37 cellular contexts compared by ENCODE assay signal in genomic region chr20:56518999-56519398, GRCh38. TPM values are rescaled to one million over a fixed set of nuclear protein-coding genes. Genes with fewer than 3 reads are reported as not detected.
"Had no signal": no experiment of that assay in that cellular context is flagged by ENCODE, and none has a peak within 500 bp of the region (broad histone marks: within the 10 kb centered on the region; RNA-seq: fewer than 3 reads in every experiment).

No MANE protein-coding gene starts in this region.

- H3K4me3 ChIP-seq: adrenal gland, body of pancreas, breast epithelium had no signal

- H3K4me3 Mint-ChIP-seq: activated B cell treated with CpG ODN at 0.5 μM for 24 hours; activated CD4-positive, alpha-beta memory T cell treated with anti-CD3 and anti-CD28 coated beads for 36 hours; activated CD4-positive, alpha-beta T cell treated with anti-CD3 and anti-CD28 coated beads, Interleukin-2, amount 10 ng/mL, durations not matched to agents 24 days and 14 days; activated CD8-positive, alpha-beta T cell treated with anti-CD3 and anti-CD28 coated beads for 36 hours; activated naive CD4-positive, alpha-beta T cell treated with anti-CD3 and anti-CD28 coated beads for 36 hours; activated naive CD8-positive, alpha-beta T cell treated with anti-CD3 and anti-CD28 coated beads for 36 hours; activated T-cell treated with anti-CD3 and anti-CD28 coated beads, Interleukin-2, amount 50 U/mL, for 4 hours; activated T-cell treated with anti-CD3 and anti-CD28 coated beads, Interleukin-2, amount 50 U/mL, for 72 hours; T-helper 1 cell treated with Interleukin-12 subunit alpha and Interleukin-12 subunit beta and Interleukin-4 antibody, amounts not matched to agents 30 μg/mL and 1 μg/mL, for 36 hours; T-helper 2 cell treated with Interferon-gamma antibody and Interleukin-4, amounts not matched to agents 5 μg/mL and 100 μg/mL, for 36 hours had no signal

- H3K27ac Mint-ChIP-seq: activated B cell treated with CpG ODN at 0.5 μM for 24 hours; activated CD4-positive, alpha-beta memory T cell treated with anti-CD3 and anti-CD28 coated beads for 36 hours; activated CD4-positive, alpha-beta T cell treated with anti-CD3 and anti-CD28 coated beads, Interleukin-2, amount 10 ng/mL, durations not matched to agents 24 days and 14 days; activated CD8-positive, alpha-beta T cell treated with anti-CD3 and anti-CD28 coated beads for 36 hours; activated naive CD4-positive, alpha-beta T cell treated with anti-CD3 and anti-CD28 coated beads for 36 hours; activated naive CD4-positive, alpha-beta T cell treated with anti-CD3 and anti-CD28 coated beads, Interleukin-2, amount 50 U/mL, for 72 hours; activated naive CD8-positive, alpha-beta T cell treated with anti-CD3 and anti-CD28 coated beads for 36 hours; activated T-cell treated with anti-CD3 and anti-CD28 coated beads, Interleukin-2, amount 50 U/mL, for 72 hours; activated T-helper 2 cell treated with anti-CD3 and anti-CD28 coated beads, Interferon-gamma antibody, Interleukin-2, Interleukin-4, amounts not matched to agents 10 μg/mL and 5 μg/mL and 100 μg/mL, durations not matched to agents 14 hours and 24 hours and 36 hours; T-helper 1 cell treated with Interleukin-12 subunit alpha and Interleukin-12 subunit beta and Interleukin-4 antibody, amounts not matched to agents 30 μg/mL and 1 μg/mL, for 36 hours; T-helper 2 cell treated with Interferon-gamma antibody and Interleukin-4, amounts not matched to agents 5 μg/mL and 100 μg/mL, for 36 hours had no signal

- H3K27me3 Mint-ChIP-seq: activated B cell treated with CpG ODN at 0.5 μM for 24 hours; activated CD4-positive, alpha-beta memory T cell treated with anti-CD3 and anti-CD28 coated beads for 36 hours; activated CD4-positive, alpha-beta T cell treated with anti-CD3 and anti-CD28 coated beads, Interleukin-2, amount 10 ng/mL, durations not matched to agents 24 days and 14 days; activated CD8-positive, alpha-beta T cell treated with anti-CD3 and anti-CD28 coated beads for 36 hours; activated naive CD8-positive, alpha-beta T cell treated with anti-CD3 and anti-CD28 coated beads for 36 hours had no signal

- ATAC-seq: activated CD8-positive, alpha-beta T cell treated with anti-CD3 and anti-CD28 coated beads for 36 hours; activated naive CD4-positive, alpha-beta T cell treated with anti-CD3 and anti-CD28 coated beads, Interleukin-2, amount 50 U/mL, for 72 hours; activated T-cell treated with anti-CD3 and anti-CD28 coated beads, Interleukin-2, amount 50 U/mL, for 4 hours; activated T-cell treated with anti-CD3 and anti-CD28 coated beads, Interleukin-2, amount 50 U/mL, for 72 hours; body of pancreas had no signal

- H3K4me1 Mint-ChIP-seq: activated B cell treated with CpG ODN at 0.5 μM for 24 hours; activated naive CD8-positive, alpha-beta T cell treated with anti-CD3 and anti-CD28 coated beads for 36 hours had no signal

- DNase-seq: activated B cell treated with CpG ODN at 0.5 μM for 24 hours; activated CD4-positive, alpha-beta memory T cell treated with anti-CD3 and anti-CD28 coated beads for 36 hours; activated CD4-positive, alpha-beta T cell treated with anti-CD3 and anti-CD28 coated beads for 4 hours; activated CD4-positive, alpha-beta T cell treated with anti-CD3 and anti-CD28 coated beads, Interleukin-2, amount 10 ng/mL, durations not matched to agents 24 days and 14 days; activated CD4-positive, alpha-beta T cell treated with anti-CD3 and anti-CD28 coated beads, Interleukin-2, amount 50 U/mL, for 1 hour; activated CD4-positive, alpha-beta T cell treated with anti-CD3 and anti-CD28 coated beads, Interleukin-2, amount 50 U/mL, for 4 hours; activated CD4-positive, CD25-positive, alpha-beta regulatory T cell treated with anti-CD3 and anti-CD28 coated beads, Interleukin-2, amount 50 U/mL, for 72 hours; activated CD8-positive, alpha-beta memory T cell treated with anti-CD3 and anti-CD28 coated beads, Interleukin-2, amount 50 U/mL, for 4 hours; activated CD8-positive, alpha-beta T cell treated with anti-CD3 and anti-CD28 coated beads for 36 hours; activated effector memory CD4-positive, alpha-beta T cell treated with Interleukin-2 at 50 U/mL for 16 hours; activated gamma-delta T cell; activated naive CD4-positive, alpha-beta T cell; activated naive CD4-positive, alpha-beta T cell treated with anti-CD3 and anti-CD28 coated beads for 36 hours; activated naive CD4-positive, alpha-beta T cell treated with anti-CD3 and anti-CD28 coated beads, Interleukin-2, amount 50 U/mL, for 16 hours; activated naive CD8-positive, alpha-beta T cell treated with anti-CD3 and anti-CD28 coated beads for 36 hours; activated T-cell treated with anti-CD3 and anti-CD28 coated beads for 4 hours; activated T-cell treated with anti-CD3 and anti-CD28 coated beads, Interleukin-2, amount 50 U/mL, for 1 hour; activated T-cell treated with anti-CD3 and anti-CD28 coated beads, Interleukin-2, amount 50 U/mL, for 4 hours; activated T-cell treated with anti-CD3 and anti-CD28 coated beads, Interleukin-2, amount 50 U/mL, for 72 hours; adrenal gland; amniotic stem cell; aorta; body of pancreas; brain microvascular endothelial cell; central memory CD4-positive, alpha-beta T cell; T-helper 1 cell; T-helper 2 cell; T-helper 9 cell had no signal

- H3K4me1 ChIP-seq: adrenal gland, body of pancreas, breast epithelium had no signal

- H3K27ac ChIP-seq: adrenal gland, body of pancreas, brain microvascular endothelial cell, breast epithelium, VCaP had no signal

- H3K27me3 ChIP-seq: adrenal gland, body of pancreas, brain microvascular endothelial cell, breast epithelium had no signal

RNA-seq across cellular contexts. Expression of gene FAM209A, which starts 5.5 kb away (rescaled TPM):
- total RNA-seq: body of pancreas, cardiac septum, cerebellum had no signal

RNA-seq across cellular contexts. Expression of gene FAM209B, which starts 14.0 kb away (rescaled TPM):
- total RNA-seq: astrocyte, body of pancreas, breast epithelium, cardiac septum, cerebellum had no signal
